Comparison of ENCODE assay signal across 1 cellular context in the genomic region with DNA sequence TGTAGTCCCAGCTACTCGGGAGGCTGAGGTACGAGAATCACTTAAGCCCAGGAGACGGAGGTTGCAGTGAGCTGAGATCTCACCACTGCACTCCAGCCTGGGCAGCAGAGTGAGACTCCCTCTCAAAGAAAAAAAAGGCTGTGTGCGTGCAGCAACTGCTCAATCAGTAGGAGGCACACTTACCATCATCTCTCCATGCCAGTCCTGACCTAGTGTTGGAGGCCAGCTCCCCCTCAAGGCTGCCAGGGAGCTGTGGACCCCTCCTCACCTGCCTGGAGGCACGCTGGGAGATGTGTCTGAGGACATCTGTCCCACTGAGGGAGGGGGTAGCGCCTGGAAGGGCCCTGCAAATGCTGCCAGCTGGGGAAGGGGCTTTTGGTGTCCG.
A peak's percentile ranks its signal among the peaks of the same experiment; 100 is the strongest.
TF ChIP-seq lines count a peak whose summit lies in the region.

No MANE protein-coding gene starts in this region.

TF ChIP-seq in K562, 482 proteins besides CTCF, POLR2A, EP300 and RAD21:
- TF ChIP-seq, protein P1, sequence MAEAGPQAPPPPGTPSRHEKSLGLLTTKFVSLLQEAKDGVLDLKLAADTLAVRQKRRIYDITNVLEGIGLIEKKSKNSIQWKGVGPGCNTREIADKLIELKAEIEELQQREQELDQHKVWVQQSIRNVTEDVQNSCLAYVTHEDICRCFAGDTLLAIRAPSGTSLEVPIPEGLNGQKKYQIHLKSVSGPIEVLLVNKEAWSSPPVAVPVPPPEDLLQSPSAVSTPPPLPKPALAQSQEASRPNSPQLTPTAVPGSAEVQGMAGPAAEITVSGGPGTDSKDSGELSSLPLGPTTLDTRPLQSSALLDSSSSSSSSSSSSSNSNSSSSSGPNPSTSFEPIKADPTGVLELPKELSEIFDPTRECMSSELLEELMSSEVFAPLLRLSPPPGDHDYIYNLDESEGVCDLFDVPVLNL (CRISPR knock-in tag; IDR thresholded peaks at IDR 0.05; ENCODE audit: low read depth), result peak; percentile 60; the same call in 1 of the 2 replicates
- TF ChIP-seq, protein P2, sequence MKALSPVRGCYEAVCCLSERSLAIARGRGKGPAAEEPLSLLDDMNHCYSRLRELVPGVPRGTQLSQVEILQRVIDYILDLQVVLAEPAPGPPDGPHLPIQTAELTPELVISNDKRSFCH (CRISPR knock-in tag; IDR thresholded peaks at IDR 0.05), result no peak
- TF ChIP-seq, protein P2 (tag; IDR thresholded peaks at IDR 0.05), result peak; percentile 69; the same call in 1 of the 2 replicates
- TF ChIP-seq ZNF121 (CRISPR knock-in tag; conservative IDR thresholded peaks at IDR 0.05) (peak; percentile 83), NR2C2 (CRISPR knock-in tag; IDR thresholded peaks at IDR 0.05) (0 out of 2 replicates have a peak, but pooled peaks have one; percentile 14), NR2C2 (tag; IDR thresholded peaks at IDR 0.05) (no peak), ZNF217 (CRISPR knock-in tag; IDR thresholded peaks at IDR 0.05) (no peak), PTRF (tag; IDR thresholded peaks at IDR 0.05) (no peak), NFRKB (IDR thresholded peaks at IDR 0.05; ENCODE audit: low read depth) (0 out of 2 replicates have a peak, but pooled peaks have one; percentile 24), PRMT5 (CRISPR knock-in tag; IDR thresholded peaks at IDR 0.05) (no peak)
- TF ChIP-seq, protein P3, sequence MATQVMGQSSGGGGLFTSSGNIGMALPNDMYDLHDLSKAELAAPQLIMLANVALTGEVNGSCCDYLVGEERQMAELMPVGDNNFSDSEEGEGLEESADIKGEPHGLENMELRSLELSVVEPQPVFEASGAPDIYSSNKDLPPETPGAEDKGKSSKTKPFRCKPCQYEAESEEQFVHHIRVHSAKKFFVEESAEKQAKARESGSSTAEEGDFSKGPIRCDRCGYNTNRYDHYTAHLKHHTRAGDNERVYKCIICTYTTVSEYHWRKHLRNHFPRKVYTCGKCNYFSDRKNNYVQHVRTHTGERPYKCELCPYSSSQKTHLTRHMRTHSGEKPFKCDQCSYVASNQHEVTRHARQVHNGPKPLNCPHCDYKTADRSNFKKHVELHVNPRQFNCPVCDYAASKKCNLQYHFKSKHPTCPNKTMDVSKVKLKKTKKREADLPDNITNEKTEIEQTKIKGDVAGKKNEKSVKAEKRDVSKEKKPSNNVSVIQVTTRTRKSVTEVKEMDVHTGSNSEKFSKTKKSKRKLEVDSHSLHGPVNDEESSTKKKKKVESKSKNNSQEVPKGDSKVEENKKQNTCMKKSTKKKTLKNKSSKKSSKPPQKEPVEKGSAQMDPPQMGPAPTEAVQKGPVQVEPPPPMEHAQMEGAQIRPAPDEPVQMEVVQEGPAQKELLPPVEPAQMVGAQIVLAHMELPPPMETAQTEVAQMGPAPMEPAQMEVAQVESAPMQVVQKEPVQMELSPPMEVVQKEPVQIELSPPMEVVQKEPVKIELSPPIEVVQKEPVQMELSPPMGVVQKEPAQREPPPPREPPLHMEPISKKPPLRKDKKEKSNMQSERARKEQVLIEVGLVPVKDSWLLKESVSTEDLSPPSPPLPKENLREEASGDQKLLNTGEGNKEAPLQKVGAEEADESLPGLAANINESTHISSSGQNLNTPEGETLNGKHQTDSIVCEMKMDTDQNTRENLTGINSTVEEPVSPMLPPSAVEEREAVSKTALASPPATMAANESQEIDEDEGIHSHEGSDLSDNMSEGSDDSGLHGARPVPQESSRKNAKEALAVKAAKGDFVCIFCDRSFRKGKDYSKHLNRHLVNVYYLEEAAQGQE (CRISPR knock-in tag; IDR thresholded peaks at IDR 0.05; ENCODE audit: low read depth), result 0 out of 2 replicates have a peak, but pooled peaks have one; percentile 16
